In the genomic region with DNA sequence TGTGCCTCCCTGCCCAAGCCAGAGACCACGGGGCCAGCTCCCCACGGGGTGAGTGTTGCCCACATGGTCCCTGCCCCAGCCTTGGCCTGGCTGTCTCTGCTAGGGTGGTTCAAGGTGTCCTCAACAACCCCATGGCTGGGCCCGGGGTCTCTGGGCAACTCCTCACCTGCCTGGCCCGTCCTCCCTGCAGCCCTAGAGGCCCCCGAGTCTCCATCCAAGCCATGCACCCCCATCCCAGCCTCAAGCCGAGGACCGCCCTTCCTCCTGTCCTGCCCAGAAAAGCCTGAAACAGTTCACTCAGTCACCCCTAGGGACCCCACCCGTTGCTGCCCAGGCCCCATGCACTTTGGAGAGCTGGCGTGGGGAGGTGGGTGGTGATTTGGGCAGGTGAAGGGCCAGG, we compare ENCODE assay signal across 31 cellular contexts.
"Had no signal": no experiment of that assay in that cellular context is flagged by ENCODE, and none has a peak within 500 bp of the region (broad histone marks: within the 10 kb centered on the region; RNA-seq: fewer than 3 reads in every experiment).

No MANE protein-coding gene starts in this region.

- H3K27ac Mint-ChIP-seq: naive B cell; naive thymus-derived CD8-positive, alpha-beta T cell; natural killer cell treated with Interleukin-12 subunit alpha and Interleukin-12 subunit beta and Interleukin-15 and Interleukin-18, amount 100 ng/mL, for 72 hours; stimulated activated memory B cell treated with anti-CD40 and anti-IgM and Interleukin-4, amounts not matched to agents 10 μg/mL and 1 μg/mL and 100 μg/mL, for 72 hours; stimulated activated naive CD8-positive, alpha-beta T cell treated with anti-CD3 and anti-CD28 coated beads, Interleukin-15, amount 100 ng/mL, for 72 hours had no signal

- H3K4me1 ChIP-seq: pancreas, right atrium auricular region, right lobe of liver, sigmoid colon, thyroid gland, upper lobe of left lung, vagina had no signal

- H3K27me3 ChIP-seq: right lobe of liver, thyroid gland, vagina had no signal

- ATAC-seq: naive thymus-derived CD8-positive, alpha-beta T cell; natural killer cell treated with Interleukin-12 subunit alpha and Interleukin-12 subunit beta and Interleukin-15 and Interleukin-18, amount 100 ng/mL, for 72 hours; pancreas; right lobe of liver; stimulated activated memory B cell treated with anti-CD40 and anti-IgM and Interleukin-4, amounts not matched to agents 10 μg/mL and 1 μg/mL and 100 μg/mL, for 72 hours; stimulated activated naive CD8-positive, alpha-beta T cell treated with anti-CD3 and anti-CD28 coated beads, Interleukin-15, amount 100 ng/mL, for 72 hours; stimulated activated naive CD8-positive, alpha-beta T cell treated with anti-CD3 and anti-CD28 coated beads, Interleukin-15, Interleukin-2, amounts not matched to agents 100 U/mL and 50 U/mL, for 24 hours had no signal

- FAIRE-seq: pancreas, urothelium cell line had no signal

- H3K9me3 Mint-ChIP-seq: naive thymus-derived CD8-positive, alpha-beta T cell; natural killer cell treated with Interleukin-12 subunit alpha and Interleukin-12 subunit beta and Interleukin-15 and Interleukin-18, amount 100 ng/mL, for 72 hours; neural progenitor cell; stimulated activated memory B cell treated with anti-CD40 and anti-IgM and Interleukin-4, amounts not matched to agents 10 μg/mL and 1 μg/mL and 100 μg/mL, for 72 hours; stimulated activated naive CD8-positive, alpha-beta T cell treated with anti-CD3 and anti-CD28 coated beads, Interleukin-15, amount 100 ng/mL, for 72 hours had no signal

- H3K4me3 Mint-ChIP-seq: naive B cell; naive thymus-derived CD8-positive, alpha-beta T cell; natural killer cell treated with Interleukin-12 subunit alpha and Interleukin-12 subunit beta and Interleukin-15 and Interleukin-18, amount 100 ng/mL, for 72 hours; neural progenitor cell; stimulated activated memory B cell treated with anti-CD40 and anti-IgM and Interleukin-4, amounts not matched to agents 10 μg/mL and 1 μg/mL and 100 μg/mL, for 72 hours; stimulated activated naive CD8-positive, alpha-beta T cell treated with anti-CD3 and anti-CD28 coated beads, Interleukin-15, amount 100 ng/mL, for 72 hours had no signal

- H3K4me3 ChIP-seq: neural progenitor cell, pancreas, right atrium auricular region, right lobe of liver, sigmoid colon, smooth muscle cell, spleen, suprapubic skin, thoracic aorta, thyroid gland, tibial nerve, upper lobe of left lung, vagina had no signal

- H3K9ac ChIP-seq: neural progenitor cell had no signal

- H3K9me3 ChIP-seq: neutrophil, pancreas, right atrium auricular region, right lobe of liver, sigmoid colon, spleen, suprapubic skin, thoracic aorta, thyroid gland, tibial nerve, upper lobe of left lung, vagina had no signal

- DNase-seq: naive B cell; naive thymus-derived CD8-positive, alpha-beta T cell; nucleus accumbens; retina; right lobe of liver; sigmoid colon; spleen; stimulated activated CD4-positive, alpha-beta T cell treated with anti-CD3 and anti-CD28 coated beads, Interleukin-12 subunit alpha, Interleukin-12 subunit beta, amount 100 ng/mL, for 4 hours; stimulated activated CD4-positive, alpha-beta T cell treated with anti-CD3 and anti-CD28 coated beads, Interleukin-1b, Interleukin-23, amount 100 ng/mL, for 48 hours; stimulated activated CD4-positive, alpha-beta T cell treated with anti-CD3 and anti-CD28 coated beads, Interleukin-4, amount 100 ng/mL, for 1 hour; stimulated activated CD4-positive, alpha-beta T cell treated with anti-CD3 and anti-CD28 coated beads, Interleukin-4, amount 100 ng/mL, for 4 hours; stimulated activated CD8-positive, alpha-beta memory T cell treated with anti-CD3 and anti-CD28 coated beads, Interleukin-4, amount 100 ng/mL, for 48 hours; stimulated activated naive CD4-positive, alpha-beta T cell; stimulated activated naive CD8-positive, alpha-beta T cell treated with anti-CD3 and anti-CD28 coated beads, Interleukin-15, amount 100 ng/mL, for 72 hours; stimulated activated naive CD8-positive, alpha-beta T cell treated with anti-CD3 and anti-CD28 coated beads, Interleukin-15, Interleukin-2, amounts not matched to agents 100 U/mL and 50 U/mL, for 24 hours; substantia nigra; thyroid gland; trophoblast cell had no signal

- H3K36me3 Mint-ChIP-seq: naive thymus-derived CD8-positive, alpha-beta T cell; natural killer cell treated with Interleukin-12 subunit alpha and Interleukin-12 subunit beta and Interleukin-15 and Interleukin-18, amount 100 ng/mL, for 72 hours; neural progenitor cell; stimulated activated memory B cell treated with anti-CD40 and anti-IgM and Interleukin-4, amounts not matched to agents 10 μg/mL and 1 μg/mL and 100 μg/mL, for 72 hours had no signal

- H3K27ac ChIP-seq: neural progenitor cell, neutrophil, pancreas, right atrium auricular region, right lobe of liver, sigmoid colon, spleen, suprapubic skin, thoracic aorta, thyroid gland, tibial nerve, upper lobe of left lung, vagina had no signal

- H3K36me3 ChIP-seq: neural progenitor cell, neutrophil, pancreas, right atrium auricular region, right lobe of liver, sigmoid colon, spleen, suprapubic skin, thoracic aorta, thyroid gland, tibial nerve, upper lobe of left lung, vagina had no signal
